In genomic region chr20:16528078-16528477, GRCh38 we compare ENCODE assay signal across 9 cellular contexts. TPM values are rescaled to one million over a fixed set of nuclear protein-coding genes. Genes with fewer than 3 reads are reported as not detected.
A peak's percentile ranks its signal among the peaks of the same experiment; 100 is the strongest.
DNase-seq lines count a peak whose midpoint lies in the region; ATAC-seq and TF ChIP-seq lines count a peak whose summit lies in the region.
"Had no signal": no experiment of that assay in that cellular context is flagged by ENCODE, and none has a peak within 500 bp of the region (broad histone marks: within the 10 kb centered on the region; RNA-seq: fewer than 3 reads in every experiment).

No MANE protein-coding gene starts in this region.

- H3K4me3 ChIP-seq in RWPE2 (ENCODE audit: severe bottlenecking) = no peak overlapping the region
- H3K4me3 ChIP-seq in hepatocyte = no peak overlapping the region
- H3K4me3 ChIP-seq in upper lobe of left lung = no peak overlapping the region

- TF ChIP-seq EP300 in upper lobe of left lung (IDR thresholded peaks at IDR 0.05) = no peak

- H3K36me3 ChIP-seq in RWPE2 (ENCODE audit: low read depth) (no peaks in the 10 kb centered on the region), hepatocyte (replicated peaks; ENCODE audit: insufficient read depth, low read depth) (no peaks in the 10 kb centered on the region), upper lobe of left lung (peaks cover 0 to 6% (median 0%) of the 10 kb centered on the region in 4 donors)

- ATAC-seq in RWPE2 (ENCODE audit: low read depth) (peak; percentile 99), upper lobe of left lung (ENCODE audit: low FRiP score in 2 of 2) (peak; percentile 68 to 70)

- no peaks in the 10 kb centered on the region for H4K20me1 ChIP-seq in hepatocyte (ENCODE audit: insufficient read depth, poor library complexity, severe bottlenecking)

- H3K4me1 ChIP-seq in RWPE2 (ENCODE audit: insufficient read depth, poor library complexity, severe bottlenecking) (peaks cover 26% of the 10 kb centered on the region), hepatocyte (ENCODE audit: insufficient read depth) (peaks cover 21% of the 10 kb centered on the region), upper lobe of left lung (no peaks in the 10 kb centered on the region)

- peak in 1 of 4 donors; percentile 11 for TF ChIP-seq POLR2A in upper lobe of left lung (IDR thresholded peaks at IDR 0.05)

- peak overlapping the region; percentile 39 for H3K4me2 ChIP-seq in hepatocyte
- H3K4me2 ChIP-seq: SK-N-SH had no signal

- DNase-seq in HuH-7.5 (ENCODE audit: low spot score) (peak; percentile 67), RWPE2 (ENCODE audit: low spot score) (peak; percentile 82), hepatocyte (ENCODE audit: low spot score) (peak; percentile 84), upper lobe of left lung (peak in 1 of 2 donors; percentile 66), substantia nigra (lab: John Stamatoyannopoulos, UW) (no peak), G401 (ENCODE audit: low spot score) (no peak), NAMALWA (ENCODE audit: low spot score) (no peak)
- DNase-seq: foreskin melanocyte, SK-N-SH had no signal

- TF ChIP-seq CTCF in RWPE2 (IDR thresholded peaks at IDR 0.05; ENCODE audit: poor library complexity, severe bottlenecking) (no peak), hepatocyte (IDR thresholded peaks at IDR 0.05; ENCODE audit: poor library complexity) (no peak), upper lobe of left lung (IDR thresholded peaks at IDR 0.05) (no peak)

- H2AFZ ChIP-seq in hepatocyte = no peak overlapping the region

- H3K9me3 ChIP-seq in RWPE2 (ENCODE audit: severe bottlenecking) (no peaks in the 10 kb centered on the region), hepatocyte (ENCODE audit: low read depth) (no peaks in the 10 kb centered on the region), upper lobe of left lung (no peaks in the 10 kb centered on the region)
- H3K9me3 ChIP-seq: SK-N-SH had no signal

- H3K79me2 ChIP-seq in hepatocyte = peaks cover 17% of the 10 kb centered on the region

- H3K9me2 ChIP-seq in hepatocyte (replicated peaks; ENCODE audit: insufficient read depth) = no peaks in the 10 kb centered on the region
- H3K9me2 ChIP-seq: SK-N-SH had no signal

- WGBS in hepatocyte (ENCODE audit: low lambda C conversion rate, missing lambda C conversion rate) = 50% methylated on average over 5 of the region's 5 CpGs
- WGBS in upper lobe of left lung, 2 donors = 64 to 65% methylated on average over 5 of the region's 5 CpGs

- H3K27me3 ChIP-seq in RWPE2 (ENCODE audit: insufficient read depth, poor library complexity, severe bottlenecking) (no peaks in the 10 kb centered on the region), hepatocyte (no peaks in the 10 kb centered on the region), upper lobe of left lung (no peaks in the 10 kb centered on the region)

- in situ Hi-C loops in G401 (cut with HindIII; ENCODE audit: low sequenced_read_pairs) = no loop called here

- H3K27ac ChIP-seq in RWPE2 (ENCODE audit: poor library complexity, severe bottlenecking) = peak overlapping the region; percentile 71
- H3K27ac ChIP-seq in hepatocyte = peak overlapping the region; percentile 91
- H3K27ac ChIP-seq in upper lobe of left lung = no peak overlapping the region
- no peak overlapping the region for H3K27ac ChIP-seq in substantia nigra (ENCODE audit: low read depth, low read length, poor library complexity, severe bottlenecking)

RNA-seq across cellular contexts. Expression of gene KIF16B, which starts 45.2 kb away (rescaled TPM):
- total RNA-seq in hepatocyte (18.3 and 21.8 TPM in 2 replicates), upper lobe of left lung (100 to 1,000 TPM in 1 of 6 donors, 10 to 100 TPM in 5; 18.4 to 114 (median 26.3) TPM)
- polyA plus RNA-seq in hepatocyte = 8.5 and 9.3 TPM in 2 replicates
- total RNA-seq in G401 (2014; rRNA removed; shearing (Covaris generic)) = 5.4 and 23.7 TPM in 2 replicates

Comparison
In these comparisons a context has a peak if more than half of its experiments do, and no peak if none do; other contexts are left out.
1. DNase-seq: peak in HuH-7.5 (single experiment), RWPE2 (single experiment) and hepatocyte (single experiment); none in substantia nigra (0 of 49), G401 (single experiment) and NAMALWA (single experiment).
2. H3K27ac ChIP-seq: peak in RWPE2 (single experiment) and hepatocyte (single experiment); none in upper lobe of left lung (0 of 4) and substantia nigra (single experiment).